In genomic region chr9:84140535-84141101, GRCh38 we compare ENCODE assay signal across 9 cellular contexts.
A peak's percentile ranks its signal among the peaks of the same experiment; 100 is the strongest.
DNase-seq lines count a peak whose midpoint lies in the region; ATAC-seq and TF ChIP-seq lines count a peak whose summit lies in the region.
"Had no signal": no experiment of that assay in that cellular context is flagged by ENCODE, and none has a peak within 500 bp of the region (broad histone marks: within the 10 kb centered on the region; RNA-seq: fewer than 3 reads in every experiment).

No MANE protein-coding gene starts in this region.

- peak; percentile 47 for ATAC-seq in stimulated activated effector memory CD8-positive, alpha-beta T cell treated with anti-CD3 and anti-CD28 coated beads, Interleukin-12 subunit alpha, Interleukin-12 subunit beta, amount 100 ng/mL, for 72 hours
- no peak for ATAC-seq in GM18909 (IDR thresholded peaks at IDR 0.05; ENCODE audit: poor library complexity, unreplicated experiment)
- ATAC-seq: HCT116 had no signal

- peak overlapping the region; percentile 50 for H3K4me3 Mint-ChIP-seq in Calu3 (ENCODE audit: low read depth, unreplicated experiment)
- H3K4me3 Mint-ChIP-seq in stimulated activated effector memory CD8-positive, alpha-beta T cell treated with anti-CD3 and anti-CD28 coated beads, Interleukin-12 subunit alpha, Interleukin-12 subunit beta, amount 100 ng/mL, for 72 hours, result peak overlapping the region; percentile 74

- peaks cover 51% of the 10 kb centered on the region for H3K27me3 Mint-ChIP-seq in Calu3 (ENCODE audit: unreplicated experiment)

- TF ChIP-seq CTCF in Calu3 (IDR thresholded peaks at IDR 0.05; ENCODE audit: unreplicated experiment) (no peak), astrocyte of the spinal cord (IDR thresholded peaks at IDR 0.05; ENCODE audit: low read depth, low read length) (no peak)

- intact Hi-C loops in Calu3 (cut with micrococcal nuclease; ENCODE audit: unreplicated experiment), result no loop called here

- peaks cover 12% of the 10 kb centered on the region for H3K36me3 Mint-ChIP-seq in Calu3 (ENCODE audit: insufficient read depth, unreplicated experiment)
- H3K36me3 Mint-ChIP-seq in stimulated activated effector memory CD8-positive, alpha-beta T cell treated with anti-CD3 and anti-CD28 coated beads, Interleukin-12 subunit alpha, Interleukin-12 subunit beta, amount 100 ng/mL, for 72 hours, result no peaks in the 10 kb centered on the region

- no TSS peak for BruUV-seq in Calu3 (replicated peaks; lab: Mats Ljungman, UMichigan)

- H3K4me3 ChIP-seq in astrocyte of the spinal cord (ENCODE audit: low read depth, low read length), result peak overlapping the region; percentile 43

- H3K4me1 Mint-ChIP-seq in Calu3 (ENCODE audit: low read depth, unreplicated experiment), result peaks cover 10% of the 10 kb centered on the region
- H3K4me1 Mint-ChIP-seq in stimulated activated effector memory CD8-positive, alpha-beta T cell treated with anti-CD3 and anti-CD28 coated beads, Interleukin-12 subunit alpha, Interleukin-12 subunit beta, amount 100 ng/mL, for 72 hours, result peaks cover 17% of the 10 kb centered on the region

- in situ Hi-C loops in astrocyte of the spinal cord (cut with HindIII; ENCODE audit: low sequenced_read_pairs), result no loop called here

- H3K27ac Mint-ChIP-seq in Calu3 (ENCODE audit: unreplicated experiment), result no peak overlapping the region
- H3K27ac Mint-ChIP-seq in stimulated activated effector memory CD8-positive, alpha-beta T cell treated with anti-CD3 and anti-CD28 coated beads, Interleukin-12 subunit alpha, Interleukin-12 subunit beta, amount 100 ng/mL, for 72 hours, result peak overlapping the region; percentile 64

- H3K9me3 Mint-ChIP-seq in Calu3 (ENCODE audit: low read depth, unreplicated experiment), result no peaks in the 10 kb centered on the region
- no peaks in the 10 kb centered on the region for H3K9me3 Mint-ChIP-seq in stimulated activated effector memory CD8-positive, alpha-beta T cell treated with anti-CD3 and anti-CD28 coated beads, Interleukin-12 subunit alpha, Interleukin-12 subunit beta, amount 100 ng/mL, for 72 hours

- peak; percentile 17 for DNase-seq in Calu3
- peak; percentile 78 for DNase-seq in NCI-H146 (lab: John Stamatoyannopoulos, UW)
- DNase-seq in astrocyte of the spinal cord (ENCODE audit: low read depth, low spot score), result peak; percentile 24
- peak; percentile 55 for DNase-seq in islet precursor cell
- DNase-seq in stimulated activated effector memory CD8-positive, alpha-beta T cell treated with anti-CD3 and anti-CD28 coated beads, Interleukin-12 subunit alpha, Interleukin-12 subunit beta, amount 100 ng/mL, for 72 hours (ENCODE audit: low spot score in 2 of 2), result peak in 1 of 2 donors; percentile 51
- DNase-seq in midbrain (lab: John Stamatoyannopoulos, UW), result no peak
- no peak for DNase-seq in SW 1271 (lab: John Stamatoyannopoulos, UW)

- CTCF ChIA-PET in Calu3 (lab: Charles Lee), result no interaction called here

Comparison
In these comparisons a context has a peak if more than half of its experiments do, and no peak if none do; other contexts are left out.
1. DNase-seq: peak in Calu3 (single experiment), NCI-H146 (single experiment), astrocyte of the spinal cord (single experiment) and islet precursor cell (single experiment); none in midbrain (single experiment) and SW 1271 (0 of 2).